3 cellular contexts compared by ENCODE assay signal in the genomic region with DNA sequence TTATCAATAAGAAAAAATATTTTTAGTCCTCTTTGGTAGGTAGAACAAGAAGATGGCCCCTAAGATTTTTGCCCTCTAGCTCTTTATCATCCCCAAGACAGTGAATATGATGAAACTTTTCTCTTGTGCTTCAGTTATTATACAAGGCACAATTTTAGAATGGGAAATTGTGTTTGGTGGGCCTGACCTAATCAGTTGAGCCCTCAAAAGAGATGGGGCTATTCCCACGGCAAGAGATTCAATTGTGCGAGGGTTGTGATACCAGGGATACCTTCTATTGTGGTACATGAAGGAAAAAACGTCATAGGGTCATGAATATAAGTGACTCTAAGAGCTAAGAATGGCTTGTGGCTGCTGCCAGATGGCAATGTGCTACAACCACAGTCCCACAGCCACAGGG.
TF ChIP-seq lines count a peak whose summit lies in the region.

No MANE protein-coding gene starts in this region.

TF ChIP-seq in HEK293, 187 proteins besides CTCF, POLR2A, EP300 and RAD21:
- TF ChIP-seq, protein P1, sequence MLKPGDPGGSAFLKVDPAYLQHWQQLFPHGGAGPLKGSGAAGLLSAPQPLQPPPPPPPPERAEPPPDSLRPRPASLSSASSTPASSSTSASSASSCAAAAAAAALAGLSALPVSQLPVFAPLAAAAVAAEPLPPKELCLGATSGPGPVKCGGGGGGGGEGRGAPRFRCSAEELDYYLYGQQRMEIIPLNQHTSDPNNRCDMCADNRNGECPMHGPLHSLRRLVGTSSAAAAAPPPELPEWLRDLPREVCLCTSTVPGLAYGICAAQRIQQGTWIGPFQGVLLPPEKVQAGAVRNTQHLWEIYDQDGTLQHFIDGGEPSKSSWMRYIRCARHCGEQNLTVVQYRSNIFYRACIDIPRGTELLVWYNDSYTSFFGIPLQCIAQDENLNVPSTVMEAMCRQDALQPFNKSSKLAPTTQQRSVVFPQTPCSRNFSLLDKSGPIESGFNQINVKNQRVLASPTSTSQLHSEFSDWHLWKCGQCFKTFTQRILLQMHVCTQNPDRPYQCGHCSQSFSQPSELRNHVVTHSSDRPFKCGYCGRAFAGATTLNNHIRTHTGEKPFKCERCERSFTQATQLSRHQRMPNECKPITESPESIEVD (tag by site-specific recombination; IDR thresholded peaks at IDR 0.05): no peak
- peak; percentile 93 for TF ChIP-seq ZNF10 (tag by site-specific recombination; IDR thresholded peaks at IDR 0.05)

TF ChIP-seq in WTC11, 78 proteins besides CTCF, POLR2A, EP300 and RAD21:
- TF ChIP-seq CREB1 (CRISPR knock-in tag; IDR thresholded peaks at IDR 0.05) (no peak), GTF2I (CRISPR knock-in tag; conservative IDR thresholded peaks at IDR 0.05) (0 out of 2 replicates have a peak, but pooled peaks have one; percentile 28)

TF ChIP-seq in K562, 482 proteins besides CTCF, POLR2A, EP300 and RAD21:
- TF ChIP-seq BHLHE40 (IDR thresholded peaks at IDR 0.05; ENCODE audit: low read length) (no peak), ZBTB1 (CRISPR knock-in tag; IDR thresholded peaks at IDR 0.05; ENCODE audit: borderline replicate concordance, low read depth) (no peak), ZC3H4 (CRISPR knock-in tag; IDR thresholded peaks at IDR 0.05; ENCODE audit: borderline replicate concordance) (no peak), NFIX (CRISPR knock-in tag; IDR thresholded peaks at IDR 0.05; ENCODE audit: low read depth) (no peak), TCF3 (CRISPR knock-in tag; IDR thresholded peaks at IDR 0.05) (no peak), KAT2B (IDR thresholded peaks at IDR 0.05; ENCODE audit: low read depth, low read length) (no peak), NR2C2 (CRISPR knock-in tag; IDR thresholded peaks at IDR 0.05) (no peak), NR2C2 (tag; IDR thresholded peaks at IDR 0.05) (no peak), RBM25 (IDR thresholded peaks at IDR 0.05; ENCODE audit: low read depth, low read length, severe bottlenecking) (peak; percentile 31), ZNF263 (CRISPR knock-in tag; IDR thresholded peaks at IDR 0.05; ENCODE audit: borderline replicate concordance) (no peak), ASH1L (IDR thresholded peaks at IDR 0.05; ENCODE audit: borderline replicate concordance, low read depth, partially characterized antibody) (no peak), GTF2A2 (tag; IDR thresholded peaks at IDR 0.05) (no peak), ZNF134 (CRISPR knock-in tag; conservative IDR thresholded peaks at IDR 0.05) (peak; percentile 97)
- TF ChIP-seq, protein P2, sequence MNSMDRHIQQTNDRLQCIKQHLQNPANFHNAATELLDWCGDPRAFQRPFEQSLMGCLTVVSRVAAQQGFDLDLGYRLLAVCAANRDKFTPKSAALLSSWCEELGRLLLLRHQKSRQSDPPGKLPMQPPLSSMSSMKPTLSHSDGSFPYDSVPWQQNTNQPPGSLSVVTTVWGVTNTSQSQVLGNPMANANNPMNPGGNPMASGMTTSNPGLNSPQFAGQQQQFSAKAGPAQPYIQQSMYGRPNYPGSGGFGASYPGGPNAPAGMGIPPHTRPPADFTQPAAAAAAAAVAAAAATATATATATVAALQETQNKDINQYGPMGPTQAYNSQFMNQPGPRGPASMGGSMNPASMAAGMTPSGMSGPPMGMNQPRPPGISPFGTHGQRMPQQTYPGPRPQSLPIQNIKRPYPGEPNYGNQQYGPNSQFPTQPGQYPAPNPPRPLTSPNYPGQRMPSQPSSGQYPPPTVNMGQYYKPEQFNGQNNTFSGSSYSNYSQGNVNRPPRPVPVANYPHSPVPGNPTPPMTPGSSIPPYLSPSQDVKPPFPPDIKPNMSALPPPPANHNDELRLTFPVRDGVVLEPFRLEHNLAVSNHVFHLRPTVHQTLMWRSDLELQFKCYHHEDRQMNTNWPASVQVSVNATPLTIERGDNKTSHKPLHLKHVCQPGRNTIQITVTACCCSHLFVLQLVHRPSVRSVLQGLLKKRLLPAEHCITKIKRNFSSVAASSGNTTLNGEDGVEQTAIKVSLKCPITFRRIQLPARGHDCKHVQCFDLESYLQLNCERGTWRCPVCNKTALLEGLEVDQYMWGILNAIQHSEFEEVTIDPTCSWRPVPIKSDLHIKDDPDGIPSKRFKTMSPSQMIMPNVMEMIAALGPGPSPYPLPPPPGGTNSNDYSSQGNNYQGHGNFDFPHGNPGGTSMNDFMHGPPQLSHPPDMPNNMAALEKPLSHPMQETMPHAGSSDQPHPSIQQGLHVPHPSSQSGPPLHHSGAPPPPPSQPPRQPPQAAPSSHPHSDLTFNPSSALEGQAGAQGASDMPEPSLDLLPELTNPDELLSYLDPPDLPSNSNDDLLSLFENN (IDR thresholded peaks at IDR 0.05; ENCODE audit: low read depth in 2 of 2, low read length in 2 of 2): no peak
- TF ChIP-seq, protein P3, sequence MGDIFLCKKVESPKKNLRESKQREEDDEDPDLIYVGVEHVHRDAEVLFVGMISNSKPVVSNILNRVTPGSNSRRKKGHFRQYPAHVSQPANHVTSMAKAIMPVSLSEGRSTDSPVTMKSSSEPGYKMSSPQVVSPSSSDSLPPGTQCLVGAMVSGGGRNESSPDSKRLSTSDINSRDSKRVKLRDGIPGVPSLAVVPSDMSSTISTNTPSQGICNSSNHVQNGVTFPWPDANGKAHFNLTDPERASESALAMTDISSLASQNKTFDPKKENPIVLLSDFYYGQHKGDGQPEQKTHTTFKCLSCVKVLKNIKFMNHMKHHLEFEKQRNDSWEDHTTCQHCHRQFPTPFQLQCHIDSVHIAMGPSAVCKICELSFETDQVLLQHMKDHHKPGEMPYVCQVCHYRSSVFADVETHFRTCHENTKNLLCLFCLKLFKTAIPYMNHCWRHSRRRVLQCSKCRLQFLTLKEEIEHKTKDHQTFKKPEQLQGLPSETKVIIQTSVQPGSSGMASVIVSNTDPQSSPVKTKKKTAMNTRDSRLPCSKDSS (IDR thresholded peaks at IDR 0.05; ENCODE audit: low read depth, partially characterized antibody): no peak
